Comparison of ENCODE assay signal across 1 cellular context in genomic region chr9:32828861-32829260, GRCh38.
TF ChIP-seq lines count a peak whose summit lies in the region.

No MANE protein-coding gene starts in this region.

TF ChIP-seq in GM23338, 12 proteins besides CTCF, POLR2A, EP300 and RAD21:
- TF ChIP-seq NANOG (IDR thresholded peaks at IDR 0.05; ENCODE audit: borderline replicate concordance): no peak
- no peak for TF ChIP-seq ZNF114 (CRISPR knock-in tag; IDR thresholded peaks at IDR 0.05)
- no peak for TF ChIP-seq ETS1 (IDR thresholded peaks at IDR 0.05)
- TF ChIP-seq REST (IDR thresholded peaks at IDR 0.05; ENCODE audit: unreplicated experiment): no peak
- TF ChIP-seq JUNB (IDR thresholded peaks at IDR 0.05; ENCODE audit: unreplicated experiment): no peak
- no peak for TF ChIP-seq STAT1 (IDR thresholded peaks at IDR 0.05; ENCODE audit: unreplicated experiment)
- TF ChIP-seq ZNF331 (CRISPR knock-in tag; IDR thresholded peaks at IDR 0.05; ENCODE audit: low read depth): no peak
- no peak for TF ChIP-seq ZNF462 (CRISPR knock-in tag; IDR thresholded peaks at IDR 0.05)
- no peak for TF ChIP-seq CREB1 (CRISPR knock-in tag; IDR thresholded peaks at IDR 0.05; ENCODE audit: low read depth)
- no peak for TF ChIP-seq EZH2phosphoT487 (IDR thresholded peaks at IDR 0.05; ENCODE audit: unreplicated experiment)
